Comparison of ENCODE assay signal across 8 cellular contexts in genomic region chr12:100199347-100200136, GRCh38. TPM values are rescaled to one million over a fixed set of nuclear protein-coding genes. Genes with fewer than 3 reads are reported as not detected.
A peak's percentile ranks its signal among the peaks of the same experiment; 100 is the strongest.
DNase-seq lines count a peak whose midpoint lies in the region; ATAC-seq, FAIRE-seq and TF ChIP-seq lines count a peak whose summit lies in the region.

No MANE protein-coding gene starts in this region.

- no peak for FAIRE-seq in frontal cortex (lab: Jason Lieb, UNC)

- TF ChIP-seq EP300 in tibial nerve (IDR thresholded peaks at IDR 0.05): no peak

- H3K9ac ChIP-seq in PC-3 (ENCODE audit: low read length): peak overlapping the region; percentile 56

- H3K4me1 ChIP-seq in Caco-2 (peaks cover 7% of the 10 kb centered on the region), PC-3 (ENCODE audit: insufficient read depth, low read length) (peaks cover 36% of the 10 kb centered on the region), tibial nerve (peaks cover 0 to 35% (median 11%) of the 10 kb centered on the region in 4 donors)

- H3K9me3 ChIP-seq in Caco-2 (no peaks in the 10 kb centered on the region), PC-3 (ENCODE audit: low read length) (no peaks in the 10 kb centered on the region), tibial nerve (no peaks in the 10 kb centered on the region)

- CTCF ChIA-PET in Caco-2 (lab: Charles Lee): interaction anchor here (0.7 kb wide), 1 partner anchor 35 kb away, joined by 3 read pairs; no protein-coding TSS in a partner anchor
- CTCF ChIA-PET in PC-3 (lab: Charles Lee): interaction anchor here (0.7 kb wide), 1 partner anchor 141 kb away, joined by 5 read pairs; no protein-coding TSS in a partner anchor

- H3K9me3 Mint-ChIP-seq in Caco-2 (ENCODE audit: unreplicated experiment): no peaks in the 10 kb centered on the region
- H3K9me3 Mint-ChIP-seq in activated T-helper 1 cell treated with anti-CD3 and anti-CD28 coated beads, Interleukin-12 subunit alpha, Interleukin-12 subunit beta, Interleukin-2, Interleukin-4 antibody, amounts not matched to agents 30 ng/mL and 10 ng/mL and 1 ng/mL, durations not matched to agents 14 hours and 24 hours and 36 hours: no peaks in the 10 kb centered on the region
- H3K9me3 Mint-ChIP-seq in osteocyte (ENCODE audit: unreplicated experiment): no peaks in the 10 kb centered on the region

- 4 to 5% methylated on average over 41 to 50 of the region's 78 CpGs for WGBS in tibial nerve, 2 donors

- H3K27me3 ChIP-seq in Caco-2 (replicated peaks; ENCODE audit: control insufficient read depth, insufficient read depth, low read length) (no peaks in the 10 kb centered on the region), PC-3 (ENCODE audit: low read length) (no peaks in the 10 kb centered on the region), tibial nerve (no peaks in the 10 kb centered on the region)

- POLR2A ChIA-PET in Caco-2 (lab: Charles Lee) (no interaction called here), PC-3 (lab: Charles Lee; ENCODE audit: unreplicated experiment) (no interaction called here)

- H3K36me3 Mint-ChIP-seq in Caco-2 (ENCODE audit: insufficient read depth, unreplicated experiment) (peaks cover 16% of the 10 kb centered on the region), osteocyte (ENCODE audit: unreplicated experiment) (no peaks in the 10 kb centered on the region)
- H3K36me3 Mint-ChIP-seq in activated T-helper 1 cell treated with anti-CD3 and anti-CD28 coated beads, Interleukin-12 subunit alpha, Interleukin-12 subunit beta, Interleukin-2, Interleukin-4 antibody, amounts not matched to agents 30 ng/mL and 10 ng/mL and 1 ng/mL, durations not matched to agents 14 hours and 24 hours and 36 hours (ENCODE audit: low read depth): peaks cover 12% of the 10 kb centered on the region

- peak; percentile 68 for ATAC-seq in GM19468 (IDR thresholded peaks at IDR 0.05; ENCODE audit: extremely low read depth, unreplicated experiment)
- ATAC-seq in PC-3: peak; percentile 66

- no peaks in the 10 kb centered on the region for H3K9me2 ChIP-seq in PC-3 (replicated peaks; ENCODE audit: low read length)

- H4K20me1 ChIP-seq in PC-3 (ENCODE audit: low read length): no peaks in the 10 kb centered on the region

- DNase-seq in Caco-2 (peak; percentile 84 to 86), HK-2 (ENCODE audit: unreplicated experiment) (peak; percentile 86), PC-3 (peak; percentile 71), frontal cortex (ENCODE audit: low spot score in 2 of 2) (peak; percentile 35 to 61), osteocyte (ENCODE audit: extremely low spot score, unreplicated experiment) (no peak), tibial nerve (ENCODE audit: low spot score in 2 of 2) (no peak)
- peak; percentile 76 for DNase-seq in activated T-helper 1 cell treated with anti-CD3 and anti-CD28 coated beads, Interleukin-12 subunit alpha, Interleukin-12 subunit beta, Interleukin-2, Interleukin-4 antibody, amounts not matched to agents 30 ng/mL and 10 ng/mL and 1 ng/mL, durations not matched to agents 14 hours and 24 hours and 36 hours (ENCODE audit: low spot score)

- H3K4me3 ChIP-seq in Caco-2 (ENCODE audit: low read depth, low read length) (peak overlapping the region; percentile 65), PC-3 (ENCODE audit: low read length) (peak overlapping the region; percentile 85), tibial nerve (peak overlapping the region; percentile 62 to 80 (median 69))

- BruUV-seq in Caco-2 (replicated peaks; lab: Mats Ljungman, UMichigan) (no TSS peak), PC-3 (replicated peaks; lab: Mats Ljungman, UMichigan) (no TSS peak)

- H3F3A ChIP-seq in PC-3 (ENCODE audit: low read length, unreplicated experiment): no peaks in the 10 kb centered on the region

- no peak for TF ChIP-seq POLR2A in tibial nerve (IDR thresholded peaks at IDR 0.05)

- H3K36me3 ChIP-seq in Caco-2 (ENCODE audit: control insufficient read depth, insufficient read depth, low read length) (no peaks in the 10 kb centered on the region), PC-3 (ENCODE audit: low read depth, low read length) (no peaks in the 10 kb centered on the region), tibial nerve (peaks cover 0 to 6% (median 0%) of the 10 kb centered on the region in 3 donors)

- H3K4me3 Mint-ChIP-seq in Caco-2 (ENCODE audit: unreplicated experiment) (peak overlapping the region; percentile 88), osteocyte (ENCODE audit: unreplicated experiment) (peak overlapping the region; percentile 92)
- peak overlapping the region; percentile 100 for H3K4me3 Mint-ChIP-seq in activated T-helper 1 cell treated with anti-CD3 and anti-CD28 coated beads, Interleukin-12 subunit alpha, Interleukin-12 subunit beta, Interleukin-2, Interleukin-4 antibody, amounts not matched to agents 30 ng/mL and 10 ng/mL and 1 ng/mL, durations not matched to agents 14 hours and 24 hours and 36 hours

- peak overlapping the region; percentile 80 for H3K4me2 ChIP-seq in PC-3 (ENCODE audit: low read length)

- TF ChIP-seq CTCF in Caco-2 (IDR thresholded peaks at IDR 0.05; ENCODE audit: insufficient read depth in 1 of 2, low read depth in 1 of 2, low read length in 1 of 2, severe bottlenecking in 1 of 2, unreplicated experiment in 1 of 2): no peak
- no peak for TF ChIP-seq CTCF in PC-3 (conservative IDR thresholded peaks at IDR 0.05; ENCODE audit: low read depth, low read length)
- TF ChIP-seq CTCF in osteocyte (IDR thresholded peaks at IDR 0.05): no peak
- TF ChIP-seq CTCF in tibial nerve (IDR thresholded peaks at IDR 0.05): no peak

- H3K27ac ChIP-seq in PC-3 (ENCODE audit: low read length) (peak overlapping the region; percentile 11; the same call in 1 of the 2 replicates), tibial nerve (peak overlapping the region; percentile 28 to 80 (median 79))

- H3K4me1 Mint-ChIP-seq in Caco-2 (ENCODE audit: low read depth, unreplicated experiment) (no peaks in the 10 kb centered on the region), osteocyte (ENCODE audit: unreplicated experiment) (peaks cover 15% of the 10 kb centered on the region)
- H3K4me1 Mint-ChIP-seq in activated T-helper 1 cell treated with anti-CD3 and anti-CD28 coated beads, Interleukin-12 subunit alpha, Interleukin-12 subunit beta, Interleukin-2, Interleukin-4 antibody, amounts not matched to agents 30 ng/mL and 10 ng/mL and 1 ng/mL, durations not matched to agents 14 hours and 24 hours and 36 hours (ENCODE audit: low read depth): peaks cover 46% of the 10 kb centered on the region

- H2AFZ ChIP-seq in PC-3 (ENCODE audit: low read length): peak overlapping the region; percentile 91

- intact Hi-C loops in Caco-2 (cut with micrococcal nuclease; ENCODE audit: unreplicated experiment) (loop anchor here (1.0 to 5.0 kb wide), 4 partner anchors 30 to 67 kb away; partner anchors contain the start of genes BLTP3B, DEPDC4 and SCYL2), PC-3 (cut with micrococcal nuclease) (loop anchor here (1.0 to 5.0 kb wide), 7 partner anchors 25 to 388 kb away; partner anchors contain the start of genes BLTP3B, DEPDC4 and SCYL2)
- intact Hi-C loops in activated T-helper 1 cell treated with anti-CD3 and anti-CD28 coated beads, Interleukin-12 subunit alpha, Interleukin-12 subunit beta, Interleukin-2, Interleukin-4 antibody, amounts not matched to agents 30 ng/mL and 10 ng/mL and 1 ng/mL, durations not matched to agents 14 hours and 24 hours and 36 hours (cut with micrococcal nuclease): loop anchor here (1.0 to 10.0 kb wide), 10 partner anchors 14 to 1697 kb away; partner anchors contain the start of genes DEPDC4, SCYL2, SLC25A3 and TMPO

- H3K27ac Mint-ChIP-seq in Caco-2 (ENCODE audit: unreplicated experiment): peak overlapping the region; percentile 48
- peak overlapping the region; percentile 100 for H3K27ac Mint-ChIP-seq in activated T-helper 1 cell treated with anti-CD3 and anti-CD28 coated beads, Interleukin-12 subunit alpha, Interleukin-12 subunit beta, Interleukin-2, Interleukin-4 antibody, amounts not matched to agents 30 ng/mL and 10 ng/mL and 1 ng/mL, durations not matched to agents 14 hours and 24 hours and 36 hours
- H3K27ac Mint-ChIP-seq in osteocyte (ENCODE audit: unreplicated experiment): peak overlapping the region; percentile 95

- peaks cover 46% of the 10 kb centered on the region for H3K79me2 ChIP-seq in PC-3 (ENCODE audit: low read length)

- no peaks in the 10 kb centered on the region for H3K27me3 Mint-ChIP-seq in Caco-2 (ENCODE audit: insufficient read depth, unreplicated experiment)
- no peaks in the 10 kb centered on the region for H3K27me3 Mint-ChIP-seq in activated T-helper 1 cell treated with anti-CD3 and anti-CD28 coated beads, Interleukin-12 subunit alpha, Interleukin-12 subunit beta, Interleukin-2, Interleukin-4 antibody, amounts not matched to agents 30 ng/mL and 10 ng/mL and 1 ng/mL, durations not matched to agents 14 hours and 24 hours and 36 hours (ENCODE audit: insufficient read depth)
- no peaks in the 10 kb centered on the region for H3K27me3 Mint-ChIP-seq in osteocyte (ENCODE audit: unreplicated experiment)

RNA-seq across cellular contexts. Expression of gene ACTR6, which starts 1.1 kb away (rescaled TPM):
- total RNA-seq in Caco-2 (2022) (25.0 and 26.0 TPM in 2 replicates), PC-3 (2014; rRNA removed) (18.4 and 21.2 TPM in 2 replicates), frontal cortex (53.0 TPM), osteocyte (20.2 and 26.1 TPM in 2 replicates), tibial nerve (10 to 100 TPM; 11.1 to 19.5 (median 15.5) TPM)
- total RNA-seq in activated T-helper 1 cell treated with anti-CD3 and anti-CD28 coated beads, Interleukin-12 subunit alpha, Interleukin-12 subunit beta, Interleukin-2, Interleukin-4 antibody, amounts not matched to agents 30 ng/mL and 10 ng/mL and 1 ng/mL, durations not matched to agents 14 hours and 24 hours and 36 hours: 29.8 and 35.4 TPM in 2 replicates

RNA-seq across cellular contexts. Expression of gene BLTP3B, which starts 56.9 kb away (rescaled TPM):
- total RNA-seq in Caco-2 (2022): 26.6 and 29.6 TPM in 2 replicates
- total RNA-seq in PC-3 (2014; rRNA removed): 29.0 and 32.0 TPM in 2 replicates
- 72.6 and 74.6 TPM in 2 replicates for total RNA-seq in activated T-helper 1 cell treated with anti-CD3 and anti-CD28 coated beads, Interleukin-12 subunit alpha, Interleukin-12 subunit beta, Interleukin-2, Interleukin-4 antibody, amounts not matched to agents 30 ng/mL and 10 ng/mL and 1 ng/mL, durations not matched to agents 14 hours and 24 hours and 36 hours
- 106 TPM for total RNA-seq in frontal cortex
- 13.1 and 16.2 TPM in 2 replicates for total RNA-seq in osteocyte
- 10 to 100 TPM; 30.2 to 42.0 (median 41.2) TPM for total RNA-seq in tibial nerve

Comparison
In these comparisons a context has a peak if more than half of its experiments do, and no peak if none do; other contexts are left out.
1. DNase-seq: peak in Caco-2 (2 of 2), HK-2 (single experiment), PC-3 (single experiment), activated T-helper 1 cell treated with anti-CD3 and anti-CD28 coated beads, Interleukin-12 subunit alpha, Interleukin-12 subunit beta, Interleukin-2, Interleukin-4 antibody, amounts not matched to agents 30 ng/mL and 10 ng/mL and 1 ng/mL, durations not matched to agents 14 hours and 24 hours and 36 hours (single experiment) and frontal cortex (2 of 2); none in osteocyte (single experiment) and tibial nerve (0 of 2).
2. H3K27ac Mint-ChIP-seq: peak in every context shown above with its lines; median percentile 100 in activated T-helper 1 cell treated with anti-CD3 and anti-CD28 coated beads, Interleukin-12 subunit alpha, Interleukin-12 subunit beta, Interleukin-2, Interleukin-4 antibody, amounts not matched to agents 30 ng/mL and 10 ng/mL and 1 ng/mL, durations not matched to agents 14 hours and 24 hours and 36 hours; 95 in osteocyte; 48 in Caco-2.
3. Peak in every context shown above with its lines, with median percentiles within 50 percentile points of each other: H3K4me3 ChIP-seq and H3K4me3 Mint-ChIP-seq.